ENCODE assay signal across 8 cellular contexts in genomic region chr16:74275031-74275636, GRCh38. TPM values are rescaled to one million over a fixed set of nuclear protein-coding genes. Genes with fewer than 3 reads are reported as not detected.
DNase-seq lines count a peak whose midpoint lies in the region; ATAC-seq and TF ChIP-seq lines count a peak whose summit lies in the region.

No MANE protein-coding gene starts in this region.

- H3K27me3 ChIP-seq in Peyer's patch, result no peaks in the 10 kb centered on the region

- no peak overlapping the region for H3K27ac Mint-ChIP-seq in naive thymus-derived CD8-positive, alpha-beta T cell

- TF ChIP-seq POLR2A in Peyer's patch (IDR thresholded peaks at IDR 0.05), result no peak

- H3K4me1 ChIP-seq in Peyer's patch, result no peaks in the 10 kb centered on the region

- H3K4me1 Mint-ChIP-seq in naive thymus-derived CD8-positive, alpha-beta T cell, result peaks cover 0 to 2% (median 0%) of the 10 kb centered on the region in 4 donors

- peaks cover 0 to 17% (median 7%) of the 10 kb centered on the region in 9 donors for H3K9me3 Mint-ChIP-seq in naive thymus-derived CD8-positive, alpha-beta T cell

- no peak for ATAC-seq in esophagus mucosa
- no peak for ATAC-seq in naive thymus-derived CD8-positive, alpha-beta T cell

- no peaks in the 10 kb centered on the region for H3K9me3 ChIP-seq in Peyer's patch

- DNase-seq in AML-193 (lab: John Stamatoyannopoulos, UW) (peak; percentile 29 to 36), HCEC 1CT (peak; percentile 30), SHP77 (lab: John Stamatoyannopoulos, UW) (peak; percentile 7 to 23), inferior parietal cortex (ENCODE audit: extremely low spot score) (peak; percentile 31), Peyer's patch (no peak), NCI-H1048 (lab: John Stamatoyannopoulos, UW) (no peak)
- no peak for DNase-seq in naive thymus-derived CD8-positive, alpha-beta T cell

- H3K27me3 Mint-ChIP-seq in naive thymus-derived CD8-positive, alpha-beta T cell, result peaks cover 4 to 42% (median 18%) of the 10 kb centered on the region in 5 donors

- no peak overlapping the region for H3K4me3 Mint-ChIP-seq in naive thymus-derived CD8-positive, alpha-beta T cell

- H3K36me3 Mint-ChIP-seq in naive thymus-derived CD8-positive, alpha-beta T cell, result peaks cover 7 to 12% (median 10%) of the 10 kb centered on the region in 3 donors

- POLR2A ChIA-PET in naive thymus-derived CD8-positive, alpha-beta T cell (lab: Charles Lee), result no interaction called here

- no peaks in the 10 kb centered on the region for H3K36me3 ChIP-seq in Peyer's patch

- peak in 3 of 6 experiments; percentile 19 to 26 (median 25) for TF ChIP-seq CTCF in Peyer's patch (IDR thresholded peaks at IDR 0.05)

- no peak overlapping the region for H3K27ac ChIP-seq in Peyer's patch

- no peak overlapping the region for H3K4me3 ChIP-seq in Peyer's patch

RNA-seq across cellular contexts. Expression of gene PSMD7, which starts 21.5 kb away (rescaled TPM):
- 72.0 TPM for total RNA-seq in esophagus mucosa
- 10 to 100 TPM; 89.2 to 94.9 TPM for total RNA-seq in naive thymus-derived CD8-positive, alpha-beta T cell
- 100 to 1,000 TPM; 114 to 119 (median 116) TPM for polyA plus RNA-seq in naive thymus-derived CD8-positive, alpha-beta T cell
- total RNA-seq in Peyer's patch, result 10 to 100 TPM; 43.3 to 62.5 (median 53.9) TPM

Comparison
In these comparisons a context has a peak if more than half of its experiments do, and no peak if none do; other contexts are left out.
1. DNase-seq: peak in AML-193 (2 of 2), HCEC 1CT (single experiment), SHP77 (2 of 2) and inferior parietal cortex (single experiment); none in naive thymus-derived CD8-positive, alpha-beta T cell (0 of 10), Peyer's patch (0 of 3) and NCI-H1048 (single experiment).